In the genomic region with DNA sequence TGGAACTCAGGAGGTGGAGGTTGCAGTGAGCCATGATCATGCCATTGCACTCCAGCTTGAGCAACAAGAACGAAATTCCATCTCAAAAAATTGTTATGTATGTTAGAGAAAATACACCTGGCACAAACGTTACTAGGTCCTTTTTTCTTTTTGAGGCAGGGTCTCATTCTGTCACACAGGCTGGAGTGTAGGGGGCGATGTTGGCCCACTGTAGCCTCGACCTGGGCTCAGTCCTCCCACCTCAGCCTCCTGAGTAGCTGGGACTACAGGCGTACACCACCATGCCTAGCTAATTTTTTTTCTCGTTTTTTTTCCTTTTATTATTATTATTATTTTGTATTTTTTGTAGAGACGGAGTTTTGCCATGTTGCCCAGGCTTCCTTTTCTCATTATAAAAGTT, we compare ENCODE assay signal across 10 cellular contexts. TPM values are rescaled to one million over a fixed set of nuclear protein-coding genes. Genes with fewer than 3 reads are reported as not detected.
A peak's percentile ranks its signal among the peaks of the same experiment; 100 is the strongest.
DNase-seq lines count a peak whose midpoint lies in the region; ATAC-seq and TF ChIP-seq lines count a peak whose summit lies in the region.
"Had no signal": no experiment of that assay in that cellular context is flagged by ENCODE, and none has a peak within 500 bp of the region (broad histone marks: within the 10 kb centered on the region; RNA-seq: fewer than 3 reads in every experiment).

No MANE protein-coding gene starts in this region.

- H3K4me1 ChIP-seq in endodermal cell (ENCODE audit: control insufficient read depth, insufficient read depth, low read length) (no peaks in the 10 kb centered on the region), mucosa of descending colon (ENCODE audit: low read depth) (peaks cover 5% of the 10 kb centered on the region)

- no peak overlapping the region for H3K27ac Mint-ChIP-seq in endodermal cell

- H3K27me3 ChIP-seq in GM06990 (replicated peaks; ENCODE audit: control insufficient read depth, insufficient read depth, low read length) (no peaks in the 10 kb centered on the region), endodermal cell (ENCODE audit: control insufficient read depth, insufficient read depth, low read length, poor library complexity, severe bottlenecking) (no peaks in the 10 kb centered on the region)

- H3K27me3 Mint-ChIP-seq in endodermal cell (ENCODE audit: insufficient read depth), result no peaks in the 10 kb centered on the region

- ATAC-seq in GM19395 (IDR thresholded peaks at IDR 0.05; ENCODE audit: unreplicated experiment), result no peak
- no peak for ATAC-seq in HG02571 (IDR thresholded peaks at IDR 0.05; ENCODE audit: unreplicated experiment)
- no peak for ATAC-seq in HG02852 (IDR thresholded peaks at IDR 0.05; ENCODE audit: unreplicated experiment)
- ATAC-seq in mucosa of descending colon, result no peak

- peaks cover 6% of the 10 kb centered on the region for H3K36me3 ChIP-seq in GM06990 (ENCODE audit: control insufficient read depth, insufficient read depth, low read length)
- peaks cover 19% of the 10 kb centered on the region for H3K36me3 ChIP-seq in endodermal cell (ENCODE audit: control insufficient read depth, insufficient read depth, low read length)
- H3K36me3 ChIP-seq in mucosa of descending colon (ENCODE audit: low read depth), result no peaks in the 10 kb centered on the region

- H3K27ac ChIP-seq in 22Rv1, result no peak overlapping the region
- H3K27ac ChIP-seq in RWPE1, result no peak overlapping the region
- no peak overlapping the region for H3K27ac ChIP-seq in endodermal cell (ENCODE audit: low read depth, low read length)

- CTCF ChIA-PET in RWPE1 (lab: Yijun Ruan, JAX), result interaction anchor here (0.6 to 1.2 kb wide), 2 partner anchors 51 to 126 kb away, joined by 3 to 6 read pairs; no protein-coding TSS in a partner anchor

- H3K9me3 ChIP-seq in endodermal cell (ENCODE audit: control insufficient read depth, low read length), result no peaks in the 10 kb centered on the region
- no peaks in the 10 kb centered on the region for H3K9me3 ChIP-seq in mucosa of descending colon
- H3K9me3 ChIP-seq: HAP-1 had no signal

- POLR2A ChIA-PET in RWPE1 (lab: Yijun Ruan, JAX; ENCODE audit: low non-redundant PET), result no interaction called here

- intact Hi-C loops in mucosa of descending colon (cut with DNase I, micrococcal nuclease), result no loop called here

- DNase-seq in GM06990 (ENCODE audit: extremely low read depth, insufficient read length), result no peak
- no peak for DNase-seq in RWPE1 (ENCODE audit: low spot score)
- DNase-seq in endodermal cell, result peak; percentile 68
- no peak for DNase-seq in mucosa of descending colon
- DNase-seq: KG1 had no signal

- TF ChIP-seq CTCF in 22Rv1 (IDR thresholded peaks at IDR 0.05) (peak; percentile 67), GM06990 (IDR thresholded peaks at IDR 0.05; ENCODE audit: insufficient read depth, low read length, poor library complexity, severe bottlenecking) (peak; percentile 33), RWPE1 (conservative IDR thresholded peaks at IDR 0.05; ENCODE audit: low read depth) (peak; percentile 29), endodermal cell (conservative IDR thresholded peaks at IDR 0.05) (peak; percentile 71), mucosa of descending colon (IDR thresholded peaks at IDR 0.05) (no peak)

- H3K9ac ChIP-seq in endodermal cell (ENCODE audit: extremely low read depth, low read length, poor library complexity, severe bottlenecking), result no peak overlapping the region

- H3K4me3 Mint-ChIP-seq in endodermal cell, result no peak overlapping the region

- H3K36me3 Mint-ChIP-seq in endodermal cell (ENCODE audit: low read depth), result peaks cover 23% of the 10 kb centered on the region

- peaks cover 8% of the 10 kb centered on the region for H3K4me1 Mint-ChIP-seq in endodermal cell

- 94 to 98% methylated on average over 2 to 5 of the region's 7 CpGs for WGBS in endodermal cell (ENCODE audit: insufficient coverage in 1 of 2, insufficient read length in 1 of 2), 2 experiments

- no peak overlapping the region for H3K4me3 ChIP-seq in GM06990 (replicated peaks; ENCODE audit: low read depth, low read length)
- H3K4me3 ChIP-seq in endodermal cell (ENCODE audit: low read length), result no peak overlapping the region
- H3K4me3 ChIP-seq in mucosa of descending colon, result no peak overlapping the region
- H3K4me3 ChIP-seq: HAP-1 had no signal

- no peaks in the 10 kb centered on the region for H3K9me3 Mint-ChIP-seq in endodermal cell

RNA-seq across cellular contexts. Expression of a gene that starts 4.4 kb away (rescaled TPM):
- 10 to 100 TPM; 55.7 to 59.4 TPM for total RNA-seq in endodermal cell
- 89.7 TPM for polyA plus RNA-seq in endodermal cell (2013, experiment 1 of 2)
- 79.8 TPM for polyA plus RNA-seq in endodermal cell (2013, experiment 2 of 2)
- 10 to 100 TPM; 60.8 to 66.3 (median 64.5) TPM for total RNA-seq in mucosa of descending colon

RNA-seq across cellular contexts. Expression of a gene that starts 44.1 kb away (rescaled TPM):
- total RNA-seq in endodermal cell (not detected), mucosa of descending colon (not detected)
- polyA plus RNA-seq in endodermal cell (2013, experiment 1 of 2), result not detected
- polyA plus RNA-seq in endodermal cell (2013, experiment 2 of 2), result 0.21 TPM

RNA-seq across cellular contexts. Expression of a gene that starts 48.5 kb away (rescaled TPM):
- total RNA-seq in endodermal cell (10 to 100 TPM; 34.1 to 41.5 TPM), mucosa of descending colon (10 to 100 TPM in 2 of 3 donors, 1 to 10 TPM in 1; 3.8 to 36.1 (median 16.1) TPM)
- polyA plus RNA-seq in endodermal cell (2013, experiment 1 of 2), result 30.0 TPM
- 27.3 TPM for polyA plus RNA-seq in endodermal cell (2013, experiment 2 of 2)

RNA-seq across cellular contexts. Expression of a gene that starts 56.0 kb away (rescaled TPM):
- total RNA-seq in endodermal cell (100 to 1,000 TPM; 198 to 224 TPM), mucosa of descending colon (100 to 1,000 TPM in 1 of 3 donors, 10 to 100 TPM in 2; 92.7 to 119 (median 99.3) TPM)
- 144 TPM for polyA plus RNA-seq in endodermal cell (2013, experiment 1 of 2)
- polyA plus RNA-seq in endodermal cell (2013, experiment 2 of 2), result 132 TPM
